In the genomic region with DNA sequence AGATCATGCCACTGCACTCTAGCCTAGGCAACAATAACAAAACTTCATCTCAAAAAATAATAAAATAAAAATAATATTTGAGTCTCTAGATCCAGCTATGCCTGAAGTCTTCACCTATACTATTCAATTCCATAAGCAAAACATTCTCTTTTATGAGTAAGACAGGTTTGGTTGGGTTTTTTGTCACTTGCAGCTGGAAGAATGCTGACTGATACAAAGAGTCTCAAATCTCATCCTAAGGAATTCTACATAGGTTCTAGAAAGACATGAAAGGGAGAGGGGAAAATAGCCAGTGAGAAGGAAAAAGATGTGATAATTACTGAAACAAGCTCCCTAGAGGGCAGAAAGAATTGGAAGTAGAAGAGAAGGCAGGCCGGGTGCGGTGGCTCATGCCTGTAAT, we compare ENCODE assay signal across 1 cellular context.
TF ChIP-seq lines count a peak whose summit lies in the region.

No MANE protein-coding gene starts in this region.

TF ChIP-seq in WTC11, 78 proteins besides CTCF, POLR2A, EP300 and RAD21 (continued from another document):
- TF ChIP-seq, protein P1, sequence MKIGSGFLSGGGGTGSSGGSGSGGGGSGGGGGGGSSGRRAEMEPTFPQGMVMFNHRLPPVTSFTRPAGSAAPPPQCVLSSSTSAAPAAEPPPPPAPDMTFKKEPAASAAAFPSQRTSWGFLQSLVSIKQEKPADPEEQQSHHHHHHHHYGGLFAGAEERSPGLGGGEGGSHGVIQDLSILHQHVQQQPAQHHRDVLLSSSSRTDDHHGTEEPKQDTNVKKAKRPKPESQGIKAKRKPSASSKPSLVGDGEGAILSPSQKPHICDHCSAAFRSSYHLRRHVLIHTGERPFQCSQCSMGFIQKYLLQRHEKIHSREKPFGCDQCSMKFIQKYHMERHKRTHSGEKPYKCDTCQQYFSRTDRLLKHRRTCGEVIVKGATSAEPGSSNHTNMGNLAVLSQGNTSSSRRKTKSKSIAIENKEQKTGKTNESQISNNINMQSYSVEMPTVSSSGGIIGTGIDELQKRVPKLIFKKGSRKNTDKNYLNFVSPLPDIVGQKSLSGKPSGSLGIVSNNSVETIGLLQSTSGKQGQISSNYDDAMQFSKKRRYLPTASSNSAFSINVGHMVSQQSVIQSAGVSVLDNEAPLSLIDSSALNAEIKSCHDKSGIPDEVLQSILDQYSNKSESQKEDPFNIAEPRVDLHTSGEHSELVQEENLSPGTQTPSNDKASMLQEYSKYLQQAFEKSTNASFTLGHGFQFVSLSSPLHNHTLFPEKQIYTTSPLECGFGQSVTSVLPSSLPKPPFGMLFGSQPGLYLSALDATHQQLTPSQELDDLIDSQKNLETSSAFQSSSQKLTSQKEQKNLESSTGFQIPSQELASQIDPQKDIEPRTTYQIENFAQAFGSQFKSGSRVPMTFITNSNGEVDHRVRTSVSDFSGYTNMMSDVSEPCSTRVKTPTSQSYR (CRISPR knock-in tag; IDR thresholded peaks at IDR 0.05): no peak
- TF ChIP-seq, protein P2, sequence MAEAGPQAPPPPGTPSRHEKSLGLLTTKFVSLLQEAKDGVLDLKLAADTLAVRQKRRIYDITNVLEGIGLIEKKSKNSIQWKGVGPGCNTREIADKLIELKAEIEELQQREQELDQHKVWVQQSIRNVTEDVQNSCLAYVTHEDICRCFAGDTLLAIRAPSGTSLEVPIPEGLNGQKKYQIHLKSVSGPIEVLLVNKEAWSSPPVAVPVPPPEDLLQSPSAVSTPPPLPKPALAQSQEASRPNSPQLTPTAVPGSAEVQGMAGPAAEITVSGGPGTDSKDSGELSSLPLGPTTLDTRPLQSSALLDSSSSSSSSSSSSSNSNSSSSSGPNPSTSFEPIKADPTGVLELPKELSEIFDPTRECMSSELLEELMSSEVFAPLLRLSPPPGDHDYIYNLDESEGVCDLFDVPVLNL (CRISPR knock-in tag; IDR thresholded peaks at IDR 0.05; ENCODE audit: borderline replicate concordance, low read depth): no peak
- TF ChIP-seq ZNF138 (CRISPR knock-in tag; conservative IDR thresholded peaks at IDR 0.05) (no peak), ATF1 (CRISPR knock-in tag; IDR thresholded peaks at IDR 0.05) (no peak)
- TF ChIP-seq, protein P3, sequence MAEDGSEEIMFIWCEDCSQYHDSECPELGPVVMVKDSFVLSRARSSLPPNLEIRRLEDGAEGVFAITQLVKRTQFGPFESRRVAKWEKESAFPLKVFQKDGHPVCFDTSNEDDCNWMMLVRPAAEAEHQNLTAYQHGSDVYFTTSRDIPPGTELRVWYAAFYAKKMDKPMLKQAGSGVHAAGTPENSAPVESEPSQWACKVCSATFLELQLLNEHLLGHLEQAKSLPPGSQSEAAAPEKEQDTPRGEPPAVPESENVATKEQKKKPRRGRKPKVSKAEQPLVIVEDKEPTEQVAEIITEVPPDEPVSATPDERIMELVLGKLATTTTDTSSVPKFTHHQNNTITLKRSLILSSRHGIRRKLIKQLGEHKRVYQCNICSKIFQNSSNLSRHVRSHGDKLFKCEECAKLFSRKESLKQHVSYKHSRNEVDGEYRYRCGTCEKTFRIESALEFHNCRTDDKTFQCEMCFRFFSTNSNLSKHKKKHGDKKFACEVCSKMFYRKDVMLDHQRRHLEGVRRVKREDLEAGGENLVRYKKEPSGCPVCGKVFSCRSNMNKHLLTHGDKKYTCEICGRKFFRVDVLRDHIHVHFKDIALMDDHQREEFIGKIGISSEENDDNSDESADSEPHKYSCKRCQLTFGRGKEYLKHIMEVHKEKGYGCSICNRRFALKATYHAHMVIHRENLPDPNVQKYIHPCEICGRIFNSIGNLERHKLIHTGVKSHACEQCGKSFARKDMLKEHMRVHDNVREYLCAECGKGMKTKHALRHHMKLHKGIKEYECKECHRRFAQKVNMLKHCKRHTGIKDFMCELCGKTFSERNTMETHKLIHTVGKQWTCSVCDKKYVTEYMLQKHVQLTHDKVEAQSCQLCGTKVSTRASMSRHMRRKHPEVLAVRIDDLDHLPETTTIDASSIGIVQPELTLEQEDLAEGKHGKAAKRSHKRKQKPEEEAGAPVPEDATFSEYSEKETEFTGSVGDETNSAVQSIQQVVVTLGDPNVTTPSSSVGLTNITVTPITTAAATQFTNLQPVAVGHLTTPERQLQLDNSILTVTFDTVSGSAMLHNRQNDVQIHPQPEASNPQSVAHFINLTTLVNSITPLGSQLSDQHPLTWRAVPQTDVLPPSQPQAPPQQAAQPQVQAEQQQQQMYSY (CRISPR knock-in tag; IDR thresholded peaks at IDR 0.05): no peak
- TF ChIP-seq, protein P4, sequence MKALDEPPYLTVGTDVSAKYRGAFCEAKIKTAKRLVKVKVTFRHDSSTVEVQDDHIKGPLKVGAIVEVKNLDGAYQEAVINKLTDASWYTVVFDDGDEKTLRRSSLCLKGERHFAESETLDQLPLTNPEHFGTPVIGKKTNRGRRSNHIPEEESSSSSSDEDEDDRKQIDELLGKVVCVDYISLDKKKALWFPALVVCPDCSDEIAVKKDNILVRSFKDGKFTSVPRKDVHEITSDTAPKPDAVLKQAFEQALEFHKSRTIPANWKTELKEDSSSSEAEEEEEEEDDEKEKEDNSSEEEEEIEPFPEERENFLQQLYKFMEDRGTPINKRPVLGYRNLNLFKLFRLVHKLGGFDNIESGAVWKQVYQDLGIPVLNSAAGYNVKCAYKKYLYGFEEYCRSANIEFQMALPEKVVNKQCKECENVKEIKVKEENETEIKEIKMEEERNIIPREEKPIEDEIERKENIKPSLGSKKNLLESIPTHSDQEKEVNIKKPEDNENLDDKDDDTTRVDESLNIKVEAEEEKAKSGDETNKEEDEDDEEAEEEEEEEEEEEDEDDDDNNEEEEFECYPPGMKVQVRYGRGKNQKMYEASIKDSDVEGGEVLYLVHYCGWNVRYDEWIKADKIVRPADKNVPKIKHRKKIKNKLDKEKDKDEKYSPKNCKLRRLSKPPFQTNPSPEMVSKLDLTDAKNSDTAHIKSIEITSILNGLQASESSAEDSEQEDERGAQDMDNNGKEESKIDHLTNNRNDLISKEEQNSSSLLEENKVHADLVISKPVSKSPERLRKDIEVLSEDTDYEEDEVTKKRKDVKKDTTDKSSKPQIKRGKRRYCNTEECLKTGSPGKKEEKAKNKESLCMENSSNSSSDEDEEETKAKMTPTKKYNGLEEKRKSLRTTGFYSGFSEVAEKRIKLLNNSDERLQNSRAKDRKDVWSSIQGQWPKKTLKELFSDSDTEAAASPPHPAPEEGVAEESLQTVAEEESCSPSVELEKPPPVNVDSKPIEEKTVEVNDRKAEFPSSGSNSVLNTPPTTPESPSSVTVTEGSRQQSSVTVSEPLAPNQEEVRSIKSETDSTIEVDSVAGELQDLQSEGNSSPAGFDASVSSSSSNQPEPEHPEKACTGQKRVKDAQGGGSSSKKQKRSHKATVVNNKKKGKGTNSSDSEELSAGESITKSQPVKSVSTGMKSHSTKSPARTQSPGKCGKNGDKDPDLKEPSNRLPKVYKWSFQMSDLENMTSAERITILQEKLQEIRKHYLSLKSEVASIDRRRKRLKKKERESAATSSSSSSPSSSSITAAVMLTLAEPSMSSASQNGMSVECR (CRISPR knock-in tag; IDR thresholded peaks at IDR 0.05; ENCODE audit: borderline replicate concordance): no peak
TF ChIP-seq in WTC11: peak in this region for 0.
